Comparison of ENCODE assay signal across 14 cellular contexts in the genomic region with DNA sequence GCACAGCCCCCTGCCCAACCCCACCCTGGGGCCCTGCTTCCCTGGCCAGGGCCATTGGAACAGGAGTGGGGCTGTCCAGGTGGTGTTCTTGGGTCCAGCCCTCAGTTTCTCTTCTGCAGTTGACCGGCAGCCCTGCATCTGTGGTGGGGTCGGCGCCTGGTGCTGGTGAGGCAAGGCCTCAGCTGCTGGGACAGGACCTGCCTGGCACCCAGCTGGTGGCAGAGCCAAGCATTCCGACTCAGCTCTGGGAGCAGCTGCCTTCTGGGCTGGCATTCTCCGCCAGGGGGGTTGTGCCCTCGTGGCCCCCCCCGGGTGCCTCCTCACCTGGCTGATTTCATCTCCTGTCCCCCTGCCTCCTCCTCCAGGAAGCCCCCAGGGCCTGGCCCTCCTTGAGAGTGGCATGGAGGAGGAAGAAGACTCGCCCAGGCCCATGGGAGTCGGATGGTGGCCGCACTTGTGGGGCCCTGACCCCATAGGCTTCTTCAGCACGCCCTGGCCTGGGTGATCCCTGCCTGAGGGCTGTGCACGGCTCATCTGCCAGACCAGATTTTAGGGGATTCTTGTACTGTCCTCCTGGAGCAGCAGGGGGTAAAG. TPM values are rescaled to one million over a fixed set of nuclear protein-coding genes. Genes with fewer than 3 reads are reported as not detected.
DNase-seq lines count a peak whose midpoint lies in the region; ATAC-seq, FAIRE-seq and TF ChIP-seq lines count a peak whose summit lies in the region.
"Had no signal": no experiment of that assay in that cellular context is flagged by ENCODE, and none has a peak within 500 bp of the region (broad histone marks: within the 10 kb centered on the region; RNA-seq: fewer than 3 reads in every experiment).

No MANE protein-coding gene starts in this region.

- H3K14ac ChIP-seq in H1 (ENCODE audit: insufficient read length) (no peak overlapping the region), neuronal stem cell (ENCODE audit: low read length) (no peak overlapping the region)

- peak overlapping the region; percentile 77 for H3K27ac ChIP-seq in left ventricle myocardium inferior (replicated peaks)
- no peak overlapping the region for H3K27ac ChIP-seq in H1 (ENCODE audit: low read depth, low read length)
- no peak overlapping the region for H3K27ac ChIP-seq in neuronal stem cell (replicated peaks; ENCODE audit: low read length)
- peak overlapping the region; percentile 81 for H3K27ac ChIP-seq in vagina

- no peaks in the 10 kb centered on the region for H3K23me2 ChIP-seq in H1 (ENCODE audit: low read depth, low read length)

- no peak for TF ChIP-seq POLR2A in H1 (IDR thresholded peaks at IDR 0.05; ENCODE audit: control extremely low read depth in 1 of 2, low read depth in 2 of 2, low read length in 2 of 2)
- no peak for TF ChIP-seq POLR2A in vagina (IDR thresholded peaks at IDR 0.05)

- peak overlapping the region; percentile 49; the same call in 1 of the 2 replicates for H2BK5ac ChIP-seq in H1 (ENCODE audit: low read depth, low read length)
- H2BK5ac ChIP-seq in neuronal stem cell (ENCODE audit: low read length), result peak overlapping the region; percentile 39

- H3K23ac ChIP-seq in H1 (ENCODE audit: insufficient read length), result no peak overlapping the region
- H3K23ac ChIP-seq in neuronal stem cell (ENCODE audit: low read depth, low read length, poor library complexity), result peak overlapping the region; percentile 20

- DNase-seq in left ventricle myocardium inferior, result no peak
- DNase-seq in Right ventricle myocardium inferior (ENCODE audit: missing footprints), result no peak
- no peak for DNase-seq in H1 (ENCODE audit: low read depth in 1 of 2, low spot score in 2 of 2)
- no peak for DNase-seq in neuronal stem cell (ENCODE audit: low spot score)
- DNase-seq in vagina (ENCODE audit: extremely low spot score in 2 of 2), result no peak
- no peak for DNase-seq in kidney glomerular epithelial cell (lab: John Stamatoyannopoulos, UW)
- DNase-seq in HUDEP-2 (lab: John Stamatoyannopoulos, UW; ENCODE audit: unreplicated experiment in 76 of 76), result no peak
- no peak for DNase-seq in NCI-H1417 (lab: John Stamatoyannopoulos, UW)
- DNase-seq: activated T-cell treated with anti-CD3 and anti-CD28 coated beads, Interleukin-2, amount 50 U/mL, for 48 hours; NCI-H2171 had no signal

- no peak for ATAC-seq in Right ventricle myocardium inferior

- H3K9ac ChIP-seq in H1 (replicated peaks in 1 of 4; ENCODE audit: extremely low read depth in 1 of 4, low read depth in 3 of 4, low read length in 3 of 4), result no peak overlapping the region
- H3K9ac ChIP-seq in neuronal stem cell (ENCODE audit: low read depth, low read length, poor library complexity), result no peak overlapping the region

- no peak overlapping the region for H3K4me2 ChIP-seq in H1 (ENCODE audit: insufficient read depth in 1 of 2, low read depth in 2 of 2, low read length in 2 of 2)
- no peak overlapping the region for H3K4me2 ChIP-seq in neuronal stem cell (ENCODE audit: insufficient read depth, low read length, poor library complexity, severe bottlenecking)

- H3K18ac ChIP-seq in H1 (ENCODE audit: extremely low read depth, low read length) (no peak overlapping the region), neuronal stem cell (ENCODE audit: low read length) (peak overlapping the region; percentile 48)

- intact Hi-C loops in left ventricle myocardium inferior (cut with micrococcal nuclease) (no loop called here), Right ventricle myocardium inferior (cut with DNase I) (no loop called here), vagina (cut with DNase I) (no loop called here)

- H3K79me1 ChIP-seq in H1 (ENCODE audit: low read depth, low read length), result peaks cover 33% of the 10 kb centered on the region
- H3K79me1 ChIP-seq in neuronal stem cell (ENCODE audit: low read depth, low read length), result peaks cover 54% of the 10 kb centered on the region

- no peak for TF ChIP-seq EP300 in H1 (IDR thresholded peaks at IDR 0.05; ENCODE audit: borderline replicate concordance in 1 of 2, low read depth in 2 of 2, low read length in 2 of 2)

- H4K91ac ChIP-seq in H1 (replicated peaks; ENCODE audit: insufficient read length, low read length) (no peak overlapping the region), neuronal stem cell (ENCODE audit: low read depth, low read length, poor library complexity) (no peak overlapping the region)

- H4K8ac ChIP-seq in H1 (ENCODE audit: extremely low read depth, insufficient read depth, low read length), result peak overlapping the region; percentile 80
- H4K8ac ChIP-seq in neuronal stem cell (ENCODE audit: low read depth, low read length), result no peak overlapping the region

- no peak for FAIRE-seq in H1 (lab: Jason Lieb, UNC)
- FAIRE-seq: bronchial epithelial cell, G401.6, TTC549 had no signal

- H3K27me3 ChIP-seq in left ventricle myocardium inferior (ENCODE audit: low read depth), result no peaks in the 10 kb centered on the region
- no peaks in the 10 kb centered on the region for H3K27me3 ChIP-seq in H1 (replicated peaks in 1 of 4; ENCODE audit: control insufficient read depth in 3 of 4, extremely low read depth in 1 of 4, insufficient read depth in 3 of 4, low read length in 3 of 4)
- no peaks in the 10 kb centered on the region for H3K27me3 ChIP-seq in neuronal stem cell (ENCODE audit: control insufficient read depth in 3 of 3, insufficient read depth in 3 of 3, low read depth in 1 of 3, low read length in 3 of 3)
- no peaks in the 10 kb centered on the region for H3K27me3 ChIP-seq in vagina

- H2BK12ac ChIP-seq in H1 (ENCODE audit: low read depth, low read length) (no peak overlapping the region), neuronal stem cell (ENCODE audit: low read length) (peak overlapping the region; percentile 58)

- H3K4me1 ChIP-seq in left ventricle myocardium inferior, result peaks cover 100% of the 10 kb centered on the region
- peaks cover 0 to 18% (median 12%) of the 10 kb centered on the region in 4 experiments; a peak in 5 of 7 replicates for H3K4me1 ChIP-seq in H1 (replicated peaks in 1 of 4; ENCODE audit: control insufficient read depth in 3 of 4, insufficient read depth in 4 of 4, low read length in 3 of 4)
- peaks cover 29 to 36% of the 10 kb centered on the region in 2 donors for H3K4me1 ChIP-seq in neuronal stem cell (ENCODE audit: control insufficient read depth in 2 of 2, insufficient read depth in 1 of 2, low read depth in 1 of 2, low read length in 2 of 2)
- peaks cover 93% of the 10 kb centered on the region for H3K4me1 ChIP-seq in vagina

- H3K9me3 ChIP-seq in left ventricle myocardium inferior (replicated peaks) (no peaks in the 10 kb centered on the region), H1 (ENCODE audit: insufficient read depth in 2 of 2, low read depth in 1 of 2, low read length in 1 of 2) (no peaks in the 10 kb centered on the region), neuronal stem cell (replicated peaks in 1 of 2; ENCODE audit: control insufficient read depth in 2 of 2, insufficient read depth in 1 of 2, low read depth in 1 of 2, low read length in 2 of 2) (no peaks in the 10 kb centered on the region), vagina (no peaks in the 10 kb centered on the region)

- H3K36me3 ChIP-seq in left ventricle myocardium inferior (peaks cover 40% of the 10 kb centered on the region), H1 (ENCODE audit: control insufficient read depth in 2 of 4, insufficient read depth in 4 of 4, low read length in 3 of 4) (peaks cover 0 to 6% (median 0%) of the 10 kb centered on the region in 4 experiments; a peak in 2 of 8 replicates), neuronal stem cell (replicated peaks in 1 of 2; ENCODE audit: control insufficient read depth in 2 of 2, insufficient read depth in 2 of 2, low read length in 2 of 2) (peaks cover 2 to 54% of the 10 kb centered on the region in 2 donors), vagina (peaks cover 0 to 19% of the 10 kb centered on the region in 2 donors)

- H4K5ac ChIP-seq in H1 (ENCODE audit: insufficient read length, low read depth, low read length), result no peak overlapping the region

- no peak overlapping the region for H3K4ac ChIP-seq in H1 (replicated peaks; ENCODE audit: insufficient read length, low read depth, low read length)
- no peak overlapping the region for H3K4ac ChIP-seq in neuronal stem cell (ENCODE audit: low read length)

- no peak overlapping the region for H2AK5ac ChIP-seq in H1 (ENCODE audit: low read depth, low read length)
- H2AK5ac ChIP-seq in neuronal stem cell (ENCODE audit: low read depth, low read length), result no peak overlapping the region

- H2AFZ ChIP-seq in H1 (ENCODE audit: low read length), result no peak overlapping the region
- H2AFZ ChIP-seq in neuronal stem cell (ENCODE audit: low read length), result no peak overlapping the region

- TF ChIP-seq RAD21 in H1 (IDR thresholded peaks at IDR 0.05 in 1 of 2, conservative IDR thresholded peaks at IDR 0.05 in 1 of 2; ENCODE audit: low read depth in 2 of 2, low read length in 2 of 2), result no peak

- TF ChIP-seq CTCF in left ventricle myocardium inferior (IDR thresholded peaks at IDR 0.05; ENCODE audit: borderline replicate concordance), result no peak
- no peak for TF ChIP-seq CTCF in H1 (IDR thresholded peaks at IDR 0.05; ENCODE audit: control extremely low read depth in 1 of 3, insufficient read depth in 1 of 3, low read depth in 1 of 3, low read length in 3 of 3)
- no peak for TF ChIP-seq CTCF in vagina (IDR thresholded peaks at IDR 0.05)

- H2BK15ac ChIP-seq in H1 (ENCODE audit: low read length) (no peak overlapping the region), neuronal stem cell (ENCODE audit: low read length) (no peak overlapping the region)

- H3K79me2 ChIP-seq in H1 (ENCODE audit: control insufficient read depth in 1 of 2, insufficient read depth in 2 of 2, low read length in 2 of 2), result peaks cover 19 to 60% of the 10 kb centered on the region in 2 experiments; a peak in 3 of 4 replicates

- H4K20me1 ChIP-seq in H1 (replicated peaks in 1 of 2; ENCODE audit: control insufficient read depth in 1 of 2, insufficient read depth in 2 of 2, low read length in 2 of 2), result peaks cover 33 to 57% of the 10 kb centered on the region in 2 experiments

- H3K4me3 ChIP-seq in left ventricle myocardium inferior (peak overlapping the region; percentile 17), H1 (ENCODE audit: extremely low read depth in 1 of 4, insufficient read depth in 2 of 4, low read depth in 3 of 4, low read length in 4 of 4) (no peak overlapping the region), neuronal stem cell (ENCODE audit: low read length in 2 of 2) (no peak overlapping the region), vagina (no peak overlapping the region)

- no peak overlapping the region for H3K56ac ChIP-seq in H1 (replicated peaks; ENCODE audit: insufficient read length, low read depth, low read length)

- H2BK20ac ChIP-seq in H1 (ENCODE audit: low read length), result no peak overlapping the region

- H2BK120ac ChIP-seq in H1 (replicated peaks; ENCODE audit: low read depth, low read length), result no peak overlapping the region
- no peak overlapping the region for H2BK120ac ChIP-seq in neuronal stem cell (ENCODE audit: low read depth, low read length)

- POLR2A ChIA-PET in H1 (lab: Charles Lee; ENCODE audit: partially characterized antibody), result interaction anchor here (1.0 to 3.5 kb wide), 2 partner anchors 11 to 12 kb away, joined by 3 to 34 read pairs; a partner anchor contains a TSS

- 78% methylated on average over 8 of the region's 12 CpGs; no CpG with 5 or more reads in 1 of the 2 experiments for WGBS in H1 (ENCODE audit: extremely low coverage in 1 of 2, insufficient coverage in 1 of 2, insufficient read length in 1 of 2, insufficient replicate concordance in 2 of 2, low coverage in 1 of 2, low lambda C conversion rate in 2 of 2, missing lambda C conversion rate in 1 of 2), 2 experiments
- no CpG with 5 or more reads among the region's 12 CpGs for WGBS in neuronal stem cell (ENCODE audit: extremely low coverage in 2 of 2, insufficient read length in 2 of 2, insufficient replicate concordance in 1 of 2), 2 donors

- CTCF ChIA-PET in H1 (lab: Charles Lee; ENCODE audit: partially characterized antibody), result interaction anchor here (0.7 to 7.5 kb wide), 9 partner anchors 11 to 196 kb away, joined by 3 to 43 read pairs (median 3); a partner anchor contains a TSS

RNA-seq across cellular contexts. Expression of a gene that starts 11.4 kb away (rescaled TPM):
- total RNA-seq in left ventricle myocardium inferior (412 TPM), Right ventricle myocardium inferior (531 TPM), vagina (526 TPM)
- total RNA-seq in H1 (2021; fragmentation: NEBNext Ultra II Directional; extraction: Animal tissue kit (Norgen Biotek cat#: 25700)), result 238 and 240 TPM in 2 replicates
- polyA plus RNA-seq in H1 (2011; rRNA removed), result 309 and 386 TPM in 2 replicates
- polyA plus RNA-seq in H1 (2011; cell fraction: cytosol; rRNA removed), result 189 TPM
- 205 TPM for polyA plus RNA-seq in H1 (2011; cell fraction: nucleus; rRNA removed)
- 237 to 356 TPM (median 324 TPM) in 4 replicates for polyA plus RNA-seq in H1 (2012, experiment 1 of 2)
- polyA plus RNA-seq in H1 (2012, experiment 2 of 2), result 408 TPM
- polyA plus RNA-seq in H1 (2013, experiment 1 of 2), result 299 TPM
- 331 TPM for polyA plus RNA-seq in H1 (2013, experiment 2 of 2)
- 242 and 320 TPM in 2 replicates for polyA minus RNA-seq in H1 (2011; rRNA and poly(A)+ RNA removed)
- 169 TPM for polyA minus RNA-seq in H1 (2011; cell fraction: cytosol; rRNA and poly(A)+ RNA removed)
- 74.6 TPM for polyA minus RNA-seq in H1 (2011; cell fraction: nucleus; rRNA and poly(A)+ RNA removed)
- 200 TPM for polyA plus RNA-seq in neuronal stem cell (2013, experiment 1 of 2)
- polyA plus RNA-seq in neuronal stem cell (2013, experiment 2 of 2), result 195 TPM

RNA-seq across cellular contexts. Expression of a gene that starts 12.0 kb away (rescaled TPM):
- total RNA-seq in left ventricle myocardium inferior, result 31.7 TPM
- total RNA-seq in Right ventricle myocardium inferior, result 31.4 TPM
- 39.3 and 44.3 TPM in 2 replicates for total RNA-seq in H1 (2021; fragmentation: NEBNext Ultra II Directional; extraction: Animal tissue kit (Norgen Biotek cat#: 25700))
- 34.0 and 49.6 TPM in 2 replicates for polyA plus RNA-seq in H1 (2011; rRNA removed)
- 36.2 TPM for polyA plus RNA-seq in H1 (2011; cell fraction: cytosol; rRNA removed)
- 40.4 TPM for polyA plus RNA-seq in H1 (2011; cell fraction: nucleus; rRNA removed)
- polyA plus RNA-seq in H1 (2012, experiment 1 of 2), result 25.9 to 42.8 TPM (median 40.6 TPM) in 4 replicates
- 24.6 TPM for polyA plus RNA-seq in H1 (2012, experiment 2 of 2)
- polyA plus RNA-seq in H1 (2013, experiment 1 of 2), result 53.6 TPM
- 49.6 TPM for polyA plus RNA-seq in H1 (2013, experiment 2 of 2)
- polyA minus RNA-seq in H1 (2011; rRNA and poly(A)+ RNA removed), result 16.0 and 16.2 TPM in 2 replicates
- 19.6 TPM for polyA minus RNA-seq in H1 (2011; cell fraction: cytosol; rRNA and poly(A)+ RNA removed)
- polyA minus RNA-seq in H1 (2011; cell fraction: nucleus; rRNA and poly(A)+ RNA removed), result 38.7 TPM
- 50.8 TPM for polyA plus RNA-seq in neuronal stem cell (2013, experiment 1 of 2)
- polyA plus RNA-seq in neuronal stem cell (2013, experiment 2 of 2), result 54.1 TPM
- 37.6 TPM for total RNA-seq in vagina

RNA-seq across cellular contexts. Expression of a gene that starts 55.8 kb away (rescaled TPM):
- total RNA-seq in left ventricle myocardium inferior (not detected), Right ventricle myocardium inferior (not detected), vagina (not detected)
- total RNA-seq in H1 (2021; fragmentation: NEBNext Ultra II Directional; extraction: Animal tissue kit (Norgen Biotek cat#: 25700)), result 0.11 TPM in 1 of 2 replicates, not detected in the other
- 0.02 and 0.05 TPM in 2 replicates for polyA plus RNA-seq in H1 (2011; rRNA removed)
- polyA plus RNA-seq in H1 (2011; cell fraction: cytosol; rRNA removed), result 0.04 TPM
- polyA plus RNA-seq in H1 (2011; cell fraction: nucleus; rRNA removed), result 0.24 TPM
- 0.04 TPM in 1 of 4 replicates, not detected in the others for polyA plus RNA-seq in H1 (2012, experiment 1 of 2)
- polyA plus RNA-seq in H1 (2012, experiment 2 of 2), result not detected
- polyA plus RNA-seq in H1 (2013, experiment 1 of 2), result 0.02 TPM
- 0.02 TPM for polyA plus RNA-seq in H1 (2013, experiment 2 of 2)
- polyA minus RNA-seq in H1 (2011; rRNA and poly(A)+ RNA removed), result not detected in 2 replicates
- not detected for polyA minus RNA-seq in H1 (2011; cell fraction: cytosol; rRNA and poly(A)+ RNA removed)
- polyA minus RNA-seq in H1 (2011; cell fraction: nucleus; rRNA and poly(A)+ RNA removed), result not detected
- 0.01 TPM for polyA plus RNA-seq in neuronal stem cell (2013, experiment 1 of 2)
- 0.01 TPM for polyA plus RNA-seq in neuronal stem cell (2013, experiment 2 of 2)
- total RNA-seq: bronchial epithelial cell, pulmonary artery endothelial cell had no signal

RNA-seq across cellular contexts. Expression of a gene that starts 56.3 kb away (rescaled TPM):
- total RNA-seq in left ventricle myocardium inferior (41.8 TPM), Right ventricle myocardium inferior (40.0 TPM), vagina (2.7 TPM)
- total RNA-seq in H1 (2021; fragmentation: NEBNext Ultra II Directional; extraction: Animal tissue kit (Norgen Biotek cat#: 25700)), result 2.0 and 2.4 TPM in 2 replicates
- 1.9 and 2.4 TPM in 2 replicates for polyA plus RNA-seq in H1 (2011; rRNA removed)
- 1.4 TPM for polyA plus RNA-seq in H1 (2011; cell fraction: cytosol; rRNA removed)
- polyA plus RNA-seq in H1 (2011; cell fraction: nucleus; rRNA removed), result 2.3 TPM
- 1.4 to 2.5 TPM (median 2.0 TPM) in 4 replicates for polyA plus RNA-seq in H1 (2012, experiment 1 of 2)
- polyA plus RNA-seq in H1 (2012, experiment 2 of 2), result 2.2 TPM
- polyA plus RNA-seq in H1 (2013, experiment 1 of 2), result 2.0 TPM
- polyA plus RNA-seq in H1 (2013, experiment 2 of 2), result 2.0 TPM
- polyA minus RNA-seq in H1 (2011; rRNA and poly(A)+ RNA removed), result 1.3 and 2.8 TPM in 2 replicates
- 1.8 TPM for polyA minus RNA-seq in H1 (2011; cell fraction: cytosol; rRNA and poly(A)+ RNA removed)
- polyA minus RNA-seq in H1 (2011; cell fraction: nucleus; rRNA and poly(A)+ RNA removed), result 6.1 TPM
- 1.2 TPM for polyA plus RNA-seq in neuronal stem cell (2013, experiment 1 of 2)
- polyA plus RNA-seq in neuronal stem cell (2013, experiment 2 of 2), result 1.1 TPM

Comparison
In these comparisons a context has a peak if more than half of its experiments do, and no peak if none do; other contexts are left out.
1. H3K27ac ChIP-seq: peak in left ventricle myocardium inferior (single experiment) and vagina (single experiment); none in H1 (single experiment) and neuronal stem cell (single experiment).